Comparison of ENCODE assay signal across 8 cellular contexts in the genomic region with DNA sequence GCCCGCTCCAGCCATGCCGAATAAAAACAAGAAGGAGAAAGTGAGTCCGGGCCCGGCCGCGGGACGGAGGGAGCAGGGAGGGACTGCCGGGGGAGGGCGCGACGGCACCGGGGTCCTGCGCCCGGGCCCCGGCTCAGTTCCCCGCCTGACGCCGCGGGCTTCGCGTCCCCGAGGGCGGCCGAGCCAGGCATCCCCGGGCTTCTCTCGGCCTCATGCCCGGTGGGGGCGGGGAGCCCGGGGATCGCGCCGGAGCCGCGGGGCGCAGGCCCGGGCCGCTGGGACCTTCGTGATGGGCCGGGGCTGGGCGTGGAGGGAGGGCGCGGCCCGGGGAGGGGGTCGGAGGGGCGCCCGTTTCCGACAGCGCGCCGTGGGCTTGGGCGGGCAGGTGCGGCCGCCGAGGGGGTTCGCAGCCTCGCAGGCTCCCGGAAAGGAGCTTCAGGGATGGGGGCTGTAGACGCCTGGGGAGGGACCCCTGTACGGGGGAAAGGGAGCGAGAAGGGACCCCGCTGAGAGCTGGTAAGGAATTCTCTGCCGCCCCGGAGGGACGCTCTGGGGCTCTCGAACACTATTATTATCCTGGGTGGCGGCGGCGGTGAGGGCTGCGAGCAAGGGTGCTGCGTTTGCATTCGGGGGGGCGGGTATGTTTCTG. TPM values are rescaled to one million over a fixed set of nuclear protein-coding genes. Genes with fewer than 3 reads are reported as not detected.
DNase-seq lines count a peak whose midpoint lies in the region; ATAC-seq and TF ChIP-seq lines count a peak whose summit lies in the region.

No MANE protein-coding gene starts in this region.

- ATAC-seq in HG02981 (IDR thresholded peaks at IDR 0.05; ENCODE audit: unreplicated experiment) (peak; percentile 11), T-cell (replicated peaks in 1 of 4) (peak in 2 of 4 experiments; percentile 2 to 11), body of pancreas (no peak)

- DNase-seq in NCI-H748 (lab: John Stamatoyannopoulos, UW; ENCODE audit: unreplicated experiment): peak; percentile 70
- DNase-seq in NCI-H748 treated with DMSO at 0.1 percent for 48 hours (lab: John Stamatoyannopoulos, UW): no peak
- peak; percentile 25 to 65 (median 54) for DNase-seq in T-cell
- DNase-seq in body of pancreas: peak; percentile 33 to 64 (median 56)
- no peak for DNase-seq in kidney epithelial cell (ENCODE audit: low read depth)
- peak; percentile 51 to 60 for DNase-seq in stimulated activated CD4-positive, alpha-beta T cell treated with anti-CD3 and anti-CD28 coated beads, Interleukin-2, amount 100 ng/mL, for 24 hours
- no peak for DNase-seq in SIG-M5 (lab: John Stamatoyannopoulos, UW)

- H3K27ac Mint-ChIP-seq in T-cell: peak overlapping the region; percentile 80 to 83

- H3K4me1 Mint-ChIP-seq in T-cell: peaks cover 32 to 52% (median 44%) of the 10 kb centered on the region in 3 donors

- no peak for TF ChIP-seq POLR2A in body of pancreas (IDR thresholded peaks at IDR 0.05)

- H3K4me3 Mint-ChIP-seq in T-cell: peak overlapping the region; percentile 88 to 91 (median 89)

- no peaks in the 10 kb centered on the region for H3K9me3 ChIP-seq in body of pancreas

- intact Hi-C loops in body of pancreas (cut with DNase I): no loop called here

- H3K27me3 ChIP-seq in body of pancreas (no peaks in the 10 kb centered on the region), kidney epithelial cell (ENCODE audit: control insufficient read depth, insufficient read depth, low read length) (peaks cover under 1% of the 10 kb centered on the region)

- H3K36me3 ChIP-seq in body of pancreas (replicated peaks in 1 of 2; ENCODE audit: insufficient read depth in 1 of 2, low read depth in 2 of 2) (no peaks in the 10 kb centered on the region), kidney epithelial cell (ENCODE audit: control insufficient read depth, insufficient read depth, low read length) (no peaks in the 10 kb centered on the region)

- H3K9me3 Mint-ChIP-seq in T-cell: no peaks in the 10 kb centered on the region

- H3K4me3 ChIP-seq in body of pancreas: peak overlapping the region; percentile 38 to 62
- peak overlapping the region; percentile 68 for H3K4me3 ChIP-seq in kidney epithelial cell (ENCODE audit: low read depth, low read length)

- whole genome bisulfite sequencing in body of pancreas, 2 donors: 0% methylated on average over 17 to 68 of the region's 72 CpGs

- CTCF ChIA-PET in T-cell (lab: Charles Lee): interaction anchor here (0.6 to 1.6 kb wide), 5 partner anchors 9 to 708 kb away, joined by 3 to 7 read pairs (median 4); no protein-coding TSS in a partner anchor

- no peak for TF ChIP-seq CTCF in body of pancreas (IDR thresholded peaks at IDR 0.05)
- no peak for TF ChIP-seq CTCF in kidney epithelial cell (IDR thresholded peaks at IDR 0.05; ENCODE audit: insufficient read depth, low read length, poor library complexity, severe bottlenecking)

- POLR2A ChIA-PET in T-cell (lab: Charles Lee): interaction anchor here (0.6 to 1.5 kb wide), 9 partner anchors 40 to 86 kb away, joined by 3 to 11 read pairs (median 5); no protein-coding TSS in a partner anchor

- H3K27me3 Mint-ChIP-seq in T-cell: no peaks in the 10 kb centered on the region

- peak overlapping the region; percentile 53 to 80 (median 74) for H3K27ac ChIP-seq in body of pancreas

- H3K36me3 Mint-ChIP-seq in T-cell: peaks cover 36% of the 10 kb centered on the region

- peaks cover 21% of the 10 kb centered on the region for H3K4me1 ChIP-seq in body of pancreas

RNA-seq across cellular contexts. Expression of a gene that starts 0.5 kb away (rescaled TPM):
- total RNA-seq in T-cell (100 to 1,000 TPM; 435 to 627 (median 489) TPM), body of pancreas (10 to 100 TPM; 59.0 to 77.6 TPM), kidney epithelial cell (59.9 and 79.6 TPM in 2 replicates)

Comparison
In these comparisons a context has a peak if more than half of its experiments do, and no peak if none do; other contexts are left out.
1. DNase-seq: peak in NCI-H748 (single experiment), T-cell (34 of 34), body of pancreas (4 of 4) and stimulated activated CD4-positive, alpha-beta T cell treated with anti-CD3 and anti-CD28 coated beads, Interleukin-2, amount 100 ng/mL, for 24 hours (2 of 2); none in NCI-H748 treated with DMSO at 0.1 percent for 48 hours (single experiment), kidney epithelial cell (single experiment) and SIG-M5 (single experiment).